Comparison of ENCODE assay signal across 1 cellular context in the genomic region with DNA sequence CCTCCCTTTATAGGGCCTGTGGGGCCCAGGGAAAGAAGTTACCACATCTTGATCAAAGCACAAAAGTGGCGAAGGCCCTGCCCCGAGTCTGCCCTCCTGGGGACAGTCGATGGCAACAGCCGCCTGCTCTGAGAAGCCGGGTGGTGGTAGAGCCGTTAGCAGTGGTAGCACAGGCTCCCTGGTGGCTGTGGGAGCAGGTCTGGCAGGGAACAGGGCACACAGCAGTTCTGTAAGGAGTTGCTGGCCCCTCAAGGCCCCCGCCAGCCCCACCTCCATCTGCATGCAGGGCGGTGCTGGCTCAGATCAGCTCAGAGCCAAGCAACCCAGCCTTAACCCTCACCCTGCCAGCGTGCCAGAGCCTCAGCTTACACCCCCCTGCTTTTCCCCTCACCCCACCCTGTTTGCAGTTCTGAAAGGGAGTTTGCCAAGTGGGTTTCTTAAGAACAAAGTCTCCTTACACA.
TF ChIP-seq lines count a peak whose summit lies in the region.

No MANE protein-coding gene starts in this region.

TF ChIP-seq in HepG2, 621 proteins besides CTCF, POLR2A, EP300 and RAD21 (continued from another document):
- TF ChIP-seq POLR2G (IDR thresholded peaks at IDR 0.05; ENCODE audit: low read depth, low read length) (peak; percentile 45; the same call in 1 of the 2 replicates), ZBTB38 (CRISPR knock-in tag; IDR thresholded peaks at IDR 0.05) (peak; percentile 66; the same call in 1 of the 2 replicates), TCF12 (IDR thresholded peaks at IDR 0.05) (no peak), TCF12 (CRISPR knock-in tag; IDR thresholded peaks at IDR 0.05) (0 out of 2 replicates have a peak, but pooled peaks have one; percentile 37), HOXA5 (CRISPR knock-in tag; IDR thresholded peaks at IDR 0.05) (no peak)
